10 cellular contexts compared by ENCODE assay signal in the genomic region with DNA sequence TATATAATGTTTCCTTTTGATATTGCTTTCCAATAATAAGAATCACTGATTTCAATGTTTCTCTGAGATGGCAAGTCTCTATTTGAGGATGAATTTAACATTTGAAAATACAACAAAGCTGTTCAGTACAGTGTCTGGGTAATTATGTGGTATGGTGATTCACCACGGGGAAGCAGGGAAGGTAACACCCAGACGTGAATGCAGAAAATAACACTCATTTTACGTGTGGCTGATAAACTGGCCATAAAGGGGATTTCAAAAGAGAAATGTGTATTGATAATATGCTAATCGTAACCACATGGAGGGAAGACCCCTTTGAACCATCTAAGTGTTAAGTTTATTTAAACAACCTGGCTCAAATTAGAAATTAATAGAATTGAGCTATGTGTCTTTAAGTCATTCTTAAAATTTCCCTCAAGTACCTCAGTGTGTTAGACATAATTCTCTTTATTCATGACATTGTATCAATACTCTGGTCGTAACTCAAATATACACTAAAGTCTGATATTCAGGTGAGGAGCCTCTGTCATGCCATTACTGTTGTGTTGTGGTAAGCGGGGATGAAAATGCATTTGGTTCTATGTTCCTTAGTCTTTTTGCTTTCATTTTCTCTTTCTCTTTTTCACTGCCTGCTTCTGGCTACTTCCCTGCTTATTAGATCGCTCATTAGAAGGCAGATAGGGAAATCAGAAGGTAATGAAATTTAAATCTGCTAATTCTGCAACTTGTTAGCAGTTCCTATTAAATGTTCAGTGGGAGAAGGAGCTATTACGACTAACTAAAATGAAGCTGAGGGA.
A peak's percentile ranks its signal among the peaks of the same experiment; 100 is the strongest.
DNase-seq lines count a peak whose midpoint lies in the region; ATAC-seq and TF ChIP-seq lines count a peak whose summit lies in the region.
"Had no signal": no experiment of that assay in that cellular context is flagged by ENCODE, and none has a peak within 500 bp of the region (broad histone marks: within the 10 kb centered on the region; RNA-seq: fewer than 3 reads in every experiment).

No MANE protein-coding gene starts in this region.

- intact Hi-C loops in adrenal gland (cut with DNase I), result no loop called here

- H3K4me3 ChIP-seq in adrenal gland, result peak overlapping the region in 2 of 4 donors; percentile 1 to 54

- H3K27me3 ChIP-seq in foreskin keratinocyte, result no peaks in the 10 kb centered on the region
- H3K27me3 ChIP-seq in adrenal gland, result no peaks in the 10 kb centered on the region

- peaks cover 2% of the 10 kb centered on the region for H3K4me1 Mint-ChIP-seq in memory B cell

- H3K4me3 Mint-ChIP-seq in memory B cell, result peak overlapping the region; percentile 43

- no peaks in the 10 kb centered on the region for H3K27me3 Mint-ChIP-seq in memory B cell

- WGBS in adrenal gland, 4 donors, result 39 to 48% (median 42%) methylated on average over 8 of the region's 8 CpGs

- H3K36me3 Mint-ChIP-seq in memory B cell, result no peaks in the 10 kb centered on the region

- no peaks in the 10 kb centered on the region for H3K9me3 ChIP-seq in adrenal gland (replicated peaks in 1 of 3)

- ATAC-seq in GM18505 (IDR thresholded peaks at IDR 0.05; ENCODE audit: unreplicated experiment) (peak; percentile 59), GM21737 (IDR thresholded peaks at IDR 0.05; ENCODE audit: unreplicated experiment) (peak; percentile 74), memory B cell (ENCODE audit: low read depth) (no peak), foreskin keratinocyte (no peak)

- peak; percentile 48 for DNase-seq in NCI-H69 (lab: John Stamatoyannopoulos, UW)
- DNase-seq in memory B cell (ENCODE audit: low spot score in 2 of 2), result no peak
- DNase-seq in NK-92 (lab: John Stamatoyannopoulos, UW; ENCODE audit: unreplicated experiment), result no peak
- DNase-seq in foreskin keratinocyte, result no peak
- DNase-seq in adrenal gland, result no peak
- DNase-seq in HT-29 (ENCODE audit: low spot score), result no peak
- DNase-seq: activated T-cell treated with anti-CD3 and anti-CD28 coated beads, Interleukin-2, amount 50 U/mL, for 1 hour; NCI-H446 treated with DMSO at 0.1 percent for 48 hours had no signal

- H3K27ac ChIP-seq in foreskin keratinocyte (no peak overlapping the region), adrenal gland (no peak overlapping the region)

- no peaks in the 10 kb centered on the region for H3K36me3 ChIP-seq in adrenal gland (replicated peaks in 1 of 2)

- TF ChIP-seq CTCF in foreskin keratinocyte (conservative IDR thresholded peaks at IDR 0.05), result no peak
- TF ChIP-seq CTCF in adrenal gland (IDR thresholded peaks at IDR 0.05), result no peak

- H3K4me1 ChIP-seq in foreskin keratinocyte (no peaks in the 10 kb centered on the region), adrenal gland (replicated peaks in 1 of 2) (peaks cover 0 to 4% of the 10 kb centered on the region in 2 donors)

- peaks cover 2% of the 10 kb centered on the region for H3K9me3 Mint-ChIP-seq in memory B cell

- TF ChIP-seq POLR2A in GM18505 (IDR thresholded peaks at IDR 0.05; ENCODE audit: borderline replicate concordance, extremely low read depth, insufficient read depth, insufficient read length), result no peak
- no peak for TF ChIP-seq POLR2A in adrenal gland (IDR thresholded peaks at IDR 0.05)

- H3K27ac Mint-ChIP-seq in memory B cell, result no peak overlapping the region

Comparison
In these comparisons a context has a peak if more than half of its experiments do, and no peak if none do; other contexts are left out.
1. ATAC-seq: peak in GM18505 (single experiment) and GM21737 (single experiment); none in memory B cell (single experiment) and foreskin keratinocyte (single experiment).